14 cellular contexts compared by ENCODE assay signal in the genomic region with DNA sequence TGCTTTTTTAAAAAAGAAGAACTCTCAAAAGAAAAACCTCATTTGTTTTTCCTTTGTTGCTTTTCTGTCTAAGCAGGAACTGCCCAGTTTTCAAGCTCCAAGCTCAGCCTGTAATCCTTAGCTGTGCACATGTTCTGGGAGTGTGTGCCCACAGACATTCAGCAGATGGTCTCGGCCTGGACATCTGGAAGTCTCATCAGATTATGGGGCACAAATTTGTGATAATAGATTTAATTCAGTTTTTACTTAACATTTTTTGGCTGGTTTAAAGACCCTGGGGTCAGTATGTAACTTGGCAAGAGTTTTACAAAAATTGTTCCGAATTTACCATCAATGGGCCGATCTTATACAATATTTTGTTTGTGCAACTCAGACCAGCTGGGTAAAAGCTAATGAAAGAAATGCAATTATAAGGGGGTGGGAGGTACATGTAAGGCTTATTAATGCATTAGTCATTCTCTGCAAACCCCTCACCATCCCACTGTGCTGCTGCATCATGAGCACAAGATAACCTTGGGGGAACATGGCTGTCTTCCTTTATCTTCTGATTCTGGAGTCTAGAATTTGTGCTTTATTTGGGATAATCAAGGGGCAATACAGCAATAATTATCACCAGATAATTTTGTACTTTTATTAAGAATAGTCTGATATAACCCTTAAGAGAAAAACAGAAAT.
DNase-seq lines count a peak whose midpoint lies in the region; ATAC-seq, FAIRE-seq and TF ChIP-seq lines count a peak whose summit lies in the region.
"Had no signal": no experiment of that assay in that cellular context is flagged by ENCODE, and none has a peak within 500 bp of the region (broad histone marks: within the 10 kb centered on the region; RNA-seq: fewer than 3 reads in every experiment).

No MANE protein-coding gene starts in this region.

- DNase-seq in DMS 273 (lab: John Stamatoyannopoulos, UW; ENCODE audit: unreplicated experiment) (peak; percentile 86), NCI-H82 treated with DMSO at 0.1 percent for 48 hours (lab: John Stamatoyannopoulos, UW; ENCODE audit: unreplicated experiment) (peak; percentile 93), K562 (ENCODE audit: extremely low read depth in 1 of 4, low spot score in 3 of 4) (no peak), AG08395 (ENCODE audit: low spot score) (no peak)
- DNase-seq in stimulated activated CD4-positive, alpha-beta T cell treated with anti-CD3 and anti-CD28 coated beads, Interleukin-2, amount 100 ng/mL, for 24 hours = no peak
- no peak for DNase-seq in activated CD4-positive, alpha-beta T cell treated with anti-CD3 and anti-CD28 coated beads for 1 hour
- DNase-seq: CD8-positive, alpha-beta memory T cell; DMS53; GF-D8; GOT3; H9 had no signal

- no peak overlapping the region for H3K27ac ChIP-seq in K562 (ENCODE audit: extremely low read depth, low read depth, low read length)
- H3K27ac ChIP-seq: BLaER1 had no signal

- intact Hi-C loops in K562 (cut with micrococcal nuclease) = no loop called here

- no peak overlapping the region for H3K4me2 ChIP-seq in K562 (ENCODE audit: insufficient read depth, low read length)
- H3K4me2 ChIP-seq: BLaER1 had no signal

- H3K9ac ChIP-seq in K562 (ENCODE audit: insufficient read depth in 1 of 2, low read depth in 2 of 2, low read length in 2 of 2) = no peak overlapping the region
- H3K9ac ChIP-seq: BLaER1 had no signal

- no peak for TF ChIP-seq EP300 in K562 (IDR thresholded peaks at IDR 0.05; ENCODE audit: low read length)

- BruUV-seq in K562 (replicated peaks; lab: Mats Ljungman, UMichigan) = no TSS peak

- POLR2A ChIA-PET in K562 (lab: Yijun Ruan, JAX) = no interaction called here

- no peaks in the 10 kb centered on the region for H4K20me1 ChIP-seq in K562 (replicated peaks; ENCODE audit: control insufficient read depth, insufficient read depth, low read length)
- H4K20me1 ChIP-seq: BLaER1 had no signal

- H3K4me3 ChIP-seq in K562 = no peak overlapping the region
- H3K4me3 ChIP-seq: BLaER1 had no signal

- H3K4me1 ChIP-seq in K562 (replicated peaks in 1 of 2; ENCODE audit: control insufficient read depth in 2 of 2, insufficient read depth in 2 of 2, low read length in 2 of 2) = no peaks in the 10 kb centered on the region
- H3K4me1 ChIP-seq: BLaER1 had no signal

- ATAC-seq in K562 = no peak
- ATAC-seq in HG02885 (IDR thresholded peaks at IDR 0.05; ENCODE audit: poor library complexity, unreplicated experiment) = no peak

- no peak overlapping the region for H2AFZ ChIP-seq in K562 (ENCODE audit: low read depth, low read length)

- H3K36me3 ChIP-seq in K562 (ENCODE audit: control insufficient read depth, insufficient read depth, low read length) = no peaks in the 10 kb centered on the region
- H3K36me3 ChIP-seq: BLaER1 had no signal

- no peaks in the 10 kb centered on the region for H3K9me1 ChIP-seq in K562 (ENCODE audit: control insufficient read depth, insufficient read depth, low read length)

- 0% methylated on average over 3 of the region's 3 CpGs for WGBS in K562 (ENCODE audit: insufficient coverage, low coverage, missing lambda C conversion rate)

- no peaks in the 10 kb centered on the region for H3K79me2 ChIP-seq in K562 (ENCODE audit: control insufficient read depth, insufficient read depth, low read length)

- TF ChIP-seq CTCF in K562 (IDR thresholded peaks at IDR 0.05 in 2 of 3, conservative IDR thresholded peaks at IDR 0.05 in 1 of 3; ENCODE audit: insufficient read depth in 2 of 3, low read depth in 1 of 3, low read length in 3 of 3) = no peak

- CTCF ChIA-PET in K562 (lab: Yijun Ruan, JAX; ENCODE audit: low intra/inter-chr PET ratio) = no interaction called here

- H3K27me3 ChIP-seq in K562 (ENCODE audit: control insufficient read depth in 2 of 2, insufficient read depth in 2 of 2, low read length in 2 of 2) = no peaks in the 10 kb centered on the region
- H3K27me3 ChIP-seq: BLaER1 had no signal

- no peak for TF ChIP-seq RAD21 in K562 (CRISPR knock-in tag; conservative IDR thresholded peaks at IDR 0.05 in 1 of 2, IDR thresholded peaks at IDR 0.05 in 1 of 2)

- FAIRE-seq in K562 (lab: Jason Lieb, UNC) = peak; percentile 11
- FAIRE-seq: GM19239 had no signal

- no peaks in the 10 kb centered on the region for H3K9me3 ChIP-seq in K562 (replicated peaks; ENCODE audit: control insufficient read depth, insufficient read depth, low read depth, low read length)
- H3K9me3 ChIP-seq: BLaER1 had no signal

- TF ChIP-seq POLR2A in K562 (conservative IDR thresholded peaks at IDR 0.05) = no peak

- in situ Hi-C loops in K562 (cut with MboI) = no loop called here

TF ChIP-seq in K562, 482 proteins besides CTCF, POLR2A, EP300 and RAD21:
- TF ChIP-seq DMBX1 (CRISPR knock-in tag; IDR thresholded peaks at IDR 0.05; ENCODE audit: borderline replicate concordance) (no peak), CBFA2T3 (IDR thresholded peaks at IDR 0.05) (no peak), ELF4 (CRISPR knock-in tag; IDR thresholded peaks at IDR 0.05) (no peak)
- TF ChIP-seq, protein P1, sequence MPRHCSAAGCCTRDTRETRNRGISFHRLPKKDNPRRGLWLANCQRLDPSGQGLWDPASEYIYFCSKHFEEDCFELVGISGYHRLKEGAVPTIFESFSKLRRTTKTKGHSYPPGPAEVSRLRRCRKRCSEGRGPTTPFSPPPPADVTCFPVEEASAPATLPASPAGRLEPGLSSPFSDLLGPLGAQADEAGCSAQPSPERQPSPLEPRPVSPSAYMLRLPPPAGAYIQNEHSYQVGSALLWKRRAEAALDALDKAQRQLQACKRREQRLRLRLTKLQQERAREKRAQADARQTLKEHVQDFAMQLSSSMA (CRISPR knock-in tag; IDR thresholded peaks at IDR 0.05) = no peak

Comparison
In these comparisons a context has a peak if more than half of its experiments do, and no peak if none do; other contexts are left out.
1. DNase-seq: peak in DMS 273 (single experiment) and NCI-H82 treated with DMSO at 0.1 percent for 48 hours (single experiment); none in K562 (0 of 4), stimulated activated CD4-positive, alpha-beta T cell treated with anti-CD3 and anti-CD28 coated beads, Interleukin-2, amount 100 ng/mL, for 24 hours (0 of 2), activated CD4-positive, alpha-beta T cell treated with anti-CD3 and anti-CD28 coated beads for 1 hour (single experiment) and AG08395 (single experiment).